ENCODE assay signal across 2 cellular contexts in the genomic region with DNA sequence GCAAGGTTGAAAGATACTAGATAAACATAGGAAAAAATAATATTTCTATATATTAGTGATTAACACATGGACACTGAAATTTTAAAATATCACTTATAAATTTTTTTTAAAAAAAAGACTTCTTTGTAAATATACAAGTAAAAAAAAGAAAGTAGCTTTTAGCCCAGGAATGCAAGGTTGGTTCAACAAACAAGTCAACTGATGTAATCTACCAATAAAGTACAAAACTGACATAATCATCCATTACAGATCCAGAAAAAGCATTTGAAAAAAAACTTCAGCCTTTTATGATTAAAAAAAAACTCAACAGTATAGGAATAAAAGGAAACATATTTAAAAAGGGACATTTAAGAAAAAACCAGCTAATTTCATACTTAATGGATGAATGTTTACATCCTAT.
TF ChIP-seq lines count a peak whose summit lies in the region.

No MANE protein-coding gene starts in this region.

TF ChIP-seq in IMR-90, 13 proteins besides CTCF, POLR2A, EP300 and RAD21:
- TF ChIP-seq BHLHE40 (IDR thresholded peaks at IDR 0.05; ENCODE audit: low read depth, low read length): no peak
- TF ChIP-seq SMC3 (IDR thresholded peaks at IDR 0.05; ENCODE audit: low read depth, low read length): no peak
- no peak for TF ChIP-seq RFX5 (IDR thresholded peaks at IDR 0.05; ENCODE audit: low read depth, low read length)
- TF ChIP-seq MXI1 (IDR thresholded peaks at IDR 0.05; ENCODE audit: borderline replicate concordance, low read depth, low read length): no peak
- no peak for TF ChIP-seq FOS (IDR thresholded peaks at IDR 0.05; ENCODE audit: low read depth, low read length)
- no peak for TF ChIP-seq MAZ (IDR thresholded peaks at IDR 0.05; ENCODE audit: borderline replicate concordance, low read depth, low read length)
- no peak for TF ChIP-seq RCOR1 (IDR thresholded peaks at IDR 0.05; ENCODE audit: insufficient replicate concordance, low read length)
TF ChIP-seq in IMR-90: peak in this region for 0.

TF ChIP-seq in GM12878, 131 proteins besides CTCF, POLR2A, EP300 and RAD21:
- TF ChIP-seq CHD2 (IDR thresholded peaks at IDR 0.05; ENCODE audit: borderline replicate concordance, low read depth, low read length) (no peak), CBX5 (IDR thresholded peaks at IDR 0.05; ENCODE audit: low read depth) (0 out of 2 replicates have a peak, but pooled peaks have one; percentile 27)
TF ChIP-seq in GM12878: peak in this region for 1.
